Comparison of ENCODE assay signal across 7 cellular contexts in genomic region chr7:128666205-128666604, GRCh38. TPM values are rescaled to one million over a fixed set of nuclear protein-coding genes. Genes with fewer than 3 reads are reported as not detected.
DNase-seq lines count a peak whose midpoint lies in the region; ATAC-seq and TF ChIP-seq lines count a peak whose summit lies in the region.
"Not testable (repeated sequence)": the region's sequence is repeated elsewhere in the genome, so short reads cannot be mapped to it uniquely, and the experiment has no call there.

No MANE protein-coding gene starts in this region.

- peak; percentile 55 for TF ChIP-seq RAD21 in HCT116 (IDR thresholded peaks at IDR 0.05; ENCODE audit: low read depth)

- not testable (repeated sequence) for H3K79me2 ChIP-seq in HCT116 (ENCODE audit: insufficient read depth, low read length)

- H3K27me3 ChIP-seq in HCT116 (ENCODE audit: insufficient read depth, low read length); adrenal gland: not testable (repeated sequence)

- H2AFZ ChIP-seq in HCT116 (ENCODE audit: low read depth, low read length, poor library complexity, severe bottlenecking): not testable (repeated sequence)

- H4K20me1 ChIP-seq in HCT116 (ENCODE audit: insufficient read depth): not testable (repeated sequence)

- POLR2A ChIA-PET in HCT116 (lab: Charles Lee): not testable (repeated sequence)

- not testable (repeated sequence) for H3K36me3 ChIP-seq in HCT116 (ENCODE audit: control insufficient read depth in 1 of 2, insufficient read depth in 2 of 2, low read length in 2 of 2); adrenal gland (replicated peaks in 1 of 2)

- H3K27ac ChIP-seq in HCT116 (ENCODE audit: low read depth, low read length); adrenal gland: not testable (repeated sequence)

- not testable (repeated sequence) for H3K9ac ChIP-seq in HCT116 (ENCODE audit: low read length)

- H3K4me3 ChIP-seq in HCT116 (replicated peaks in 1 of 2; ENCODE audit: low read depth in 1 of 2, low read length in 2 of 2); adrenal gland: not testable (repeated sequence)

- TF ChIP-seq CTCF in HCT116 (IDR thresholded peaks at IDR 0.05 in 2 of 3, conservative IDR thresholded peaks at IDR 0.05 in 1 of 3; ENCODE audit: borderline replicate concordance in 1 of 3, insufficient read depth in 1 of 3, low read depth in 2 of 3, low read length in 2 of 3): peak; percentile 47 to 56 (median 47); a peak in 5 of 6 replicates
- TF ChIP-seq CTCF in adrenal gland (IDR thresholded peaks at IDR 0.05): peak in 4 of 6 experiments; percentile 20 to 34 (median 30)

- BruUV-seq in HCT116 (replicated peaks; lab: Mats Ljungman, UMichigan): not testable (repeated sequence)

- H3K9me3 ChIP-seq in HCT116 (ENCODE audit: control insufficient read depth in 1 of 2, insufficient read depth in 1 of 2, low read depth in 1 of 2, low read length in 2 of 2); adrenal gland (replicated peaks in 1 of 3): not testable (repeated sequence)

- H3K9me2 ChIP-seq in HCT116 (ENCODE audit: insufficient read depth): not testable (repeated sequence)

- not testable (repeated sequence) for H3K4me2 ChIP-seq in HCT116 (ENCODE audit: low read length)

- peak; percentile 61 for ATAC-seq in HCT116

- intact Hi-C loops in HCT116 (cut with micrococcal nuclease): loop anchor here (10.0 kb wide), 1 partner anchor 191 kb away; the partner anchor contains the start of gene METTL2B
- intact Hi-C loops in adrenal gland (cut with DNase I): loop anchor here in 1 of 2 donors (10.0 kb wide), 1 partner anchor 51 kb away; no protein-coding TSS in a partner anchor

- DNase-seq in COLO829 (ENCODE audit: low spot score): peak; percentile 57
- peak; percentile 18 for DNase-seq in HCT116 (ENCODE audit: low read depth, low spot score)
- peak; percentile 7 for DNase-seq in NCI-H1092 (lab: John Stamatoyannopoulos, UW)
- DNase-seq in RKO (ENCODE audit: low spot score): peak; percentile 77
- DNase-seq in adrenal gland: peak in 1 of 7 donors; percentile 36
- DNase-seq in erythroblast (lab: John Stamatoyannopoulos, UW): peak; percentile 29 to 36
- DNase-seq in medulla oblongata (ENCODE audit: extremely low spot score): peak; percentile 57

- not testable (repeated sequence) for TF ChIP-seq POLR2A in HCT116 (IDR thresholded peaks at IDR 0.05; ENCODE audit: borderline replicate concordance, extremely low read depth, insufficient read depth, insufficient read length); adrenal gland (IDR thresholded peaks at IDR 0.05); erythroblast (IDR thresholded peaks at IDR 0.05; ENCODE audit: low read length)

- CTCF ChIA-PET in HCT116 (lab: Charles Lee): interaction anchor here (0.7 to 2.3 kb wide), 3 partner anchors 192 to 1548 kb away, joined by 3 to 8 read pairs (median 4); no protein-coding TSS in a partner anchor

- WGBS in adrenal gland, 4 donors: 72 to 90% (median 78%) methylated on average over 3 to 8 of the region's 8 CpGs

- H3K4me1 ChIP-seq in HCT116 (ENCODE audit: control insufficient read depth in 1 of 2, insufficient read depth in 2 of 2, low read length in 2 of 2); adrenal gland (replicated peaks in 1 of 2): not testable (repeated sequence)

- RAD21 ChIA-PET in HCT116 (lab: Charles Lee; ENCODE audit: low non-redundant PET in 1 of 2, low total read pairs in 2 of 2, uncharacterized antibody in 2 of 2, unreplicated experiment in 2 of 2): interaction anchor here in 1 of 2 experiments (0.6 kb wide), 1 partner anchor 36 kb away, joined by 5 read pairs; no protein-coding TSS in a partner anchor

RNA-seq across cellular contexts. Expression of gene GARIN1A, which starts 5.9 kb away (rescaled TPM):
- total RNA-seq in HCT116 (2021; ENCODE audit: unreplicated experiment): 0.49 TPM
- polyA plus RNA-seq in HCT116 (2012): 0.06 and 0.09 TPM in 2 replicates
- 1 to 10 TPM in 6 of 8 donors, under 1 TPM in 2; 0.28 to 3.8 (median 1.8) TPM for total RNA-seq in adrenal gland
- polyA plus RNA-seq in adrenal gland: 1 to 10 TPM; 2.1 to 6.4 (median 4.8) TPM
